ENCODE assay signal across 1 cellular context in the genomic region with DNA sequence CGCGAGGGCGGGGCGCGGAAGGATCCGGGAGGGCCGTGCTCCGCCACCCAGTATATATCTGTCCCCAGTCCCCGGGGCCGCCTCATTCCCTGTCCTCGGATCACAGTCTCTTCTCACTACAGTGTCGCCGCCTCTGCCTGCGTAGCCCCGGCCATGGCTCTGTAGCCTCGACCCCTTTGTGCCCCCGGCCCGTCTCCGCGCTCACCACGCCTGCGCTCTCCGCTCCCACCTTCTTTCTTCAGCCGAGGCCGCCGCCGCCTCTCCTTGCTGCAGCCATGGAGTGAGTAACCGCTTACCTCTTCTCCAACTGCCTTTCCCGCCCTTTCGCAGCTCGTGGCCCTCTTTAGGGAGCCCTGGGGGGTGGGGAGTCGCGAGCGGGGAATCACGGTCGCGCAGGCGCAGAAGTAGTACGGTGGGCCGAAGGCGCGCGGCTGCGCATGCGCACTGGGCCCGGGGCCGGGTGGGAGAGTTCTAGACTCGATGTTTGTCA.
TF ChIP-seq lines count a peak whose summit lies in the region.

A gene with protein sequence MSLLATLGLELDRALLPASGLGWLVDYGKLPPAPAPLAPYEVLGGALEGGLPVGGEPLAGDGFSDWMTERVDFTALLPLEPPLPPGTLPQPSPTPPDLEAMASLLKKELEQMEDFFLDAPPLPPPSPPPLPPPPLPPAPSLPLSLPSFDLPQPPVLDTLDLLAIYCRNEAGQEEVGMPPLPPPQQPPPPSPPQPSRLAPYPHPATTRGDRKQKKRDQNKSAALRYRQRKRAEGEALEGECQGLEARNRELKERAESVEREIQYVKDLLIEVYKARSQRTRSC (plus strand): TSS at position 85 of the 490 bp plus-strand sequence. CDS start 1,646 bp downstream, outside the sequence.
A gene with protein sequence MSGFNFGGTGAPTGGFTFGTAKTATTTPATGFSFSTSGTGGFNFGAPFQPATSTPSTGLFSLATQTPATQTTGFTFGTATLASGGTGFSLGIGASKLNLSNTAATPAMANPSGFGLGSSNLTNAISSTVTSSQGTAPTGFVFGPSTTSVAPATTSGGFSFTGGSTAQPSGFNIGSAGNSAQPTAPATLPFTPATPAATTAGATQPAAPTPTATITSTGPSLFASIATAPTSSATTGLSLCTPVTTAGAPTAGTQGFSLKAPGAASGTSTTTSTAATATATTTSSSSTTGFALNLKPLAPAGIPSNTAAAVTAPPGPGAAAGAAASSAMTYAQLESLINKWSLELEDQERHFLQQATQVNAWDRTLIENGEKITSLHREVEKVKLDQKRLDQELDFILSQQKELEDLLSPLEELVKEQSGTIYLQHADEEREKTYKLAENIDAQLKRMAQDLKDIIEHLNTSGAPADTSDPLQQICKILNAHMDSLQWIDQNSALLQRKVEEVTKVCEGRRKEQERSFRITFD (minus strand): TSS at position 384 of the 490 bp plus-strand sequence. CDS start 19,697 bp downstream, outside the sequence.

TF ChIP-seq in HEK293, 187 proteins besides CTCF, POLR2A, EP300 and RAD21 (continued from another document and continues in another):
- TF ChIP-seq, protein P1, sequence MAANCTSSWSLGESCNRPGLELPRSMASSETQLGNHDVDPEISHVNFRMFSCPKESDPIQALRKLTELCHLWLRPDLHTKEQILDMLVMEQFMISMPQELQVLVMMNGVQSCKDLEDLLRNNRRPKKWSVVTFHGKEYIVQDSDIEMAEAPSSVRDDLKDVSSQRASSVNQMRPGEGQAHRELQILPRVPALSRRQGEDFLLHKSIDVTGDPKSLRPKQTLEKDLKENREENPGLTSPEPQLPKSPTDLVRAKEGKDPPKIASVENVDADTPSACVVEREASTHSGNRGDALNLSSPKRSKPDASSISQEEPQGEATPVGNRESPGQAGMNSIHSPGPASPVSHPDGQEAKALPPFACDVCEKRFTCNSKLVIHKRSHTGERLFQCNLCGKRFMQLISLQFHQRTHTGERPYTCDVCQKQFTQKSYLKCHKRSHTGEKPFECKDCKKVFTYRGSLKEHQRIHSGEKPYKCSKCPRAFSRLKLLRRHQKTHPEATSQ (tag by site-specific recombination; IDR thresholded peaks at IDR 0.05), result peak; percentile 55; the same call in 1 of the 2 replicates
- peak; percentile 66; the same call in 1 of the 2 replicates for TF ChIP-seq HOXC10 (CRISPR knock-in tag; IDR thresholded peaks at IDR 0.05)
- peak; percentile 84 for TF ChIP-seq ZNF76 (tag by site-specific recombination; IDR thresholded peaks at IDR 0.05; ENCODE audit: borderline replicate concordance, low read depth)
- TF ChIP-seq ZNF175 (tag by site-specific recombination; IDR thresholded peaks at IDR 0.05), result no peak
- no peak for TF ChIP-seq HOXA7 (CRISPR knock-in tag; IDR thresholded peaks at IDR 0.05; ENCODE audit: borderline replicate concordance)
- TF ChIP-seq TCF7L2 (IDR thresholded peaks at IDR 0.05; ENCODE audit: borderline replicate concordance, low read depth, low read length), result no peak
- TF ChIP-seq ZNF830 (tag by site-specific recombination; IDR thresholded peaks at IDR 0.05; ENCODE audit: low read depth), result no peak
- no peak for TF ChIP-seq ZNF133 (tag by site-specific recombination; IDR thresholded peaks at IDR 0.05)
- TF ChIP-seq, protein P2, sequence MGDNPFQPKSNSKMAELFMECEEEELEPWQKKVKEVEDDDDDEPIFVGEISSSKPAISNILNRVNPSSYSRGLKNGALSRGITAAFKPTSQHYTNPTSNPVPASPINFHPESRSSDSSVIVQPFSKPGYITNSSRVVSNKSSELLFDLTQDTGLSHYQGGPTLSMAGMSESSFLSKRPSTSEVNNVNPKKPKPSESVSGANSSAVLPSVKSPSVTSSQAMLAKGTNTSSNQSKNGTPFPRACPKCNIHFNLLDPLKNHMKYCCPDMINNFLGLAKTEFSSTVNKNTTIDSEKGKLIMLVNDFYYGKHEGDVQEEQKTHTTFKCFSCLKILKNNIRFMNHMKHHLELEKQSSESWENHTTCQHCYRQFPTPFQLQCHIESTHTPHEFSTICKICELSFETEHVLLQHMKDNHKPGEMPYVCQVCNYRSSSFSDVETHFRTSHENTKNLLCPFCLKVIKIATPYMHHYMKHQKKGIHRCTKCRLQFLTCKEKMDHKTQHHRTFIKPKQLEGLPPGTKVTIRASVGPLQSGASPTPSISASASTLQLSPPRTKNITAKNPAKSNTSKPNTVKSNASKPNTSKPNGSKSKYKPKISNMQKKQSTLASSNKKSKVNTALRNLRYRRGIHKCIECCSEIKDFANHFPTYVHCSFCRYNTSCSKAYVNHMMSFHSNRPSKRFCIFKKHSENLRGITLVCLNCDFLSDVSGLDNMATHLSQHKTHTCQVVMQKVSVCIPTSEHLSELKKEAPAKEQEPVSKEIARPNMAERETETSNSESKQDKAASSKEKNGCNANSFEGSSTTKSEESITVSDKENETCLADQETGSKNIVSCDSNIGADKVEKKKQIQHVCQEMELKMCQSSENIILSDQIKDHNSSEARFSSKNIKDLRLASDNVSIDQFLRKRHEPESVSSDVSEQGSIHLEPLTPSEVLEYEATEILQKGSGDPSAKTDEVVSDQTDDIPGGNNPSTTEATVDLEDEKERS (tag by site-specific recombination; IDR thresholded peaks at IDR 0.05), result no peak
- TF ChIP-seq ZNF658 (tag by site-specific recombination; IDR thresholded peaks at IDR 0.05), result no peak
- no peak for TF ChIP-seq ZNF138 (tag by site-specific recombination; IDR thresholded peaks at IDR 0.05; ENCODE audit: borderline replicate concordance)
- TF ChIP-seq ZNF132 (tag by site-specific recombination; IDR thresholded peaks at IDR 0.05; ENCODE audit: borderline replicate concordance), result no peak
- peak; percentile 63 for TF ChIP-seq SP2 (tag by site-specific recombination; IDR thresholded peaks at IDR 0.05)
- no peak for TF ChIP-seq SCRT2 (tag by site-specific recombination; IDR thresholded peaks at IDR 0.05)
- TF ChIP-seq EGR2 (tag by site-specific recombination; IDR thresholded peaks at IDR 0.05; ENCODE audit: low read depth), result 0 out of 2 replicates have a peak, but pooled peaks have one; percentile 4
- no peak for TF ChIP-seq ZSCAN16 (tag by site-specific recombination; IDR thresholded peaks at IDR 0.05)
- TF ChIP-seq, protein P3, sequence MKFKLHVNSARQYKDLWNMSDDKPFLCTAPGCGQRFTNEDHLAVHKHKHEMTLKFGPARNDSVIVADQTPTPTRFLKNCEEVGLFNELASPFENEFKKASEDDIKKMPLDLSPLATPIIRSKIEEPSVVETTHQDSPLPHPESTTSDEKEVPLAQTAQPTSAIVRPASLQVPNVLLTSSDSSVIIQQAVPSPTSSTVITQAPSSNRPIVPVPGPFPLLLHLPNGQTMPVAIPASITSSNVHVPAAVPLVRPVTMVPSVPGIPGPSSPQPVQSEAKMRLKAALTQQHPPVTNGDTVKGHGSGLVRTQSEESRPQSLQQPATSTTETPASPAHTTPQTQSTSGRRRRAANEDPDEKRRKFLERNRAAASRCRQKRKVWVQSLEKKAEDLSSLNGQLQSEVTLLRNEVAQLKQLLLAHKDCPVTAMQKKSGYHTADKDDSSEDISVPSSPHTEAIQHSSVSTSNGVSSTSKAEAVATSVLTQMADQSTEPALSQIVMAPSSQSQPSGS (tag by site-specific recombination; IDR thresholded peaks at IDR 0.05; ENCODE audit: low read depth), result no peak
- TF ChIP-seq ZNF214 (tag by site-specific recombination; IDR thresholded peaks at IDR 0.05; ENCODE audit: borderline replicate concordance), result no peak
- peak; percentile 87 for TF ChIP-seq ZFP69B (tag by site-specific recombination; IDR thresholded peaks at IDR 0.05)
- peak; percentile 97 for TF ChIP-seq GLIS1 (tag by site-specific recombination; IDR thresholded peaks at IDR 0.05)
- peak; percentile 16; the same call in 1 of the 2 replicates for TF ChIP-seq ZNF302 (tag by site-specific recombination; IDR thresholded peaks at IDR 0.05; ENCODE audit: low read depth)
- no peak for TF ChIP-seq ZNF10 (tag by site-specific recombination; IDR thresholded peaks at IDR 0.05)
- no peak for TF ChIP-seq ZNF776 (tag by site-specific recombination; IDR thresholded peaks at IDR 0.05; ENCODE audit: borderline replicate concordance)
- peak; percentile 94 for TF ChIP-seq GLI4 (tag by site-specific recombination; IDR thresholded peaks at IDR 0.05)
- TF ChIP-seq ZFP37 (tag by site-specific recombination; IDR thresholded peaks at IDR 0.05), result peak; percentile 98
- peak; percentile 66 for TF ChIP-seq ZNF391 (tag by site-specific recombination; IDR thresholded peaks at IDR 0.05; ENCODE audit: borderline replicate concordance, low read depth)
- TF ChIP-seq ZNF473 (tag by site-specific recombination; IDR thresholded peaks at IDR 0.05), result no peak
- TF ChIP-seq, protein P4, sequence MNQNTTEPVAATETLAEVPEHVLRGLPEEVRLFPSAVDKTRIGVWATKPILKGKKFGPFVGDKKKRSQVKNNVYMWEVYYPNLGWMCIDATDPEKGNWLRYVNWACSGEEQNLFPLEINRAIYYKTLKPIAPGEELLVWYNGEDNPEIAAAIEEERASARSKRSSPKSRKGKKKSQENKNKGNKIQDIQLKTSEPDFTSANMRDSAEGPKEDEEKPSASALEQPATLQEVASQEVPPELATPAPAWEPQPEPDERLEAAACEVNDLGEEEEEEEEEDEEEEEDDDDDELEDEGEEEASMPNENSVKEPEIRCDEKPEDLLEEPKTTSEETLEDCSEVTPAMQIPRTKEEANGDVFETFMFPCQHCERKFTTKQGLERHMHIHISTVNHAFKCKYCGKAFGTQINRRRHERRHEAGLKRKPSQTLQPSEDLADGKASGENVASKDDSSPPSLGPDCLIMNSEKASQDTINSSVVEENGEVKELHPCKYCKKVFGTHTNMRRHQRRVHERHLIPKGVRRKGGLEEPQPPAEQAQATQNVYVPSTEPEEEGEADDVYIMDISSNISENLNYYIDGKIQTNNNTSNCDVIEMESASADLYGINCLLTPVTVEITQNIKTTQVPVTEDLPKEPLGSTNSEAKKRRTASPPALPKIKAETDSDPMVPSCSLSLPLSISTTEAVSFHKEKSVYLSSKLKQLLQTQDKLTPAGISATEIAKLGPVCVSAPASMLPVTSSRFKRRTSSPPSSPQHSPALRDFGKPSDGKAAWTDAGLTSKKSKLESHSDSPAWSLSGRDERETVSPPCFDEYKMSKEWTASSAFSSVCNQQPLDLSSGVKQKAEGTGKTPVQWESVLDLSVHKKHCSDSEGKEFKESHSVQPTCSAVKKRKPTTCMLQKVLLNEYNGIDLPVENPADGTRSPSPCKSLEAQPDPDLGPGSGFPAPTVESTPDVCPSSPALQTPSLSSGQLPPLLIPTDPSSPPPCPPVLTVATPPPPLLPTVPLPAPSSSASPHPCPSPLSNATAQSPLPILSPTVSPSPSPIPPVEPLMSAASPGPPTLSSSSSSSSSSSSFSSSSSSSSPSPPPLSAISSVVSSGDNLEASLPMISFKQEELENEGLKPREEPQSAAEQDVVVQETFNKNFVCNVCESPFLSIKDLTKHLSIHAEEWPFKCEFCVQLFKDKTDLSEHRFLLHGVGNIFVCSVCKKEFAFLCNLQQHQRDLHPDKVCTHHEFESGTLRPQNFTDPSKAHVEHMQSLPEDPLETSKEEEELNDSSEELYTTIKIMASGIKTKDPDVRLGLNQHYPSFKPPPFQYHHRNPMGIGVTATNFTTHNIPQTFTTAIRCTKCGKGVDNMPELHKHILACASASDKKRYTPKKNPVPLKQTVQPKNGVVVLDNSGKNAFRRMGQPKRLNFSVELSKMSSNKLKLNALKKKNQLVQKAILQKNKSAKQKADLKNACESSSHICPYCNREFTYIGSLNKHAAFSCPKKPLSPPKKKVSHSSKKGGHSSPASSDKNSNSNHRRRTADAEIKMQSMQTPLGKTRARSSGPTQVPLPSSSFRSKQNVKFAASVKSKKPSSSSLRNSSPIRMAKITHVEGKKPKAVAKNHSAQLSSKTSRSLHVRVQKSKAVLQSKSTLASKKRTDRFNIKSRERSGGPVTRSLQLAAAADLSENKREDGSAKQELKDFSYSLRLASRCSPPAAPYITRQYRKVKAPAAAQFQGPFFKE (tag by site-specific recombination; IDR thresholded peaks at IDR 0.05; ENCODE audit: borderline replicate concordance), result no peak
- TF ChIP-seq ZSCAN30 (tag by site-specific recombination; IDR thresholded peaks at IDR 0.05), result peak; percentile 89
- no peak for TF ChIP-seq ZNF184 (tag by site-specific recombination; IDR thresholded peaks at IDR 0.05)
- TF ChIP-seq ZNF146 (tag by site-specific recombination; IDR thresholded peaks at IDR 0.05), result no peak
- TF ChIP-seq ZNF169 (tag by site-specific recombination; IDR thresholded peaks at IDR 0.05), result no peak; the same call in 1 of the 2 replicates
- TF ChIP-seq TRIM28 (IDR thresholded peaks at IDR 0.05; ENCODE audit: borderline replicate concordance, low read length), result no peak; the same call in 1 of the 2 replicates
- TF ChIP-seq HOXD13 (CRISPR knock-in tag; IDR thresholded peaks at IDR 0.05; ENCODE audit: borderline replicate concordance), result peak; percentile 39; the same call in 1 of the 2 replicates
- TF ChIP-seq ZNF24 (tag by site-specific recombination; IDR thresholded peaks at IDR 0.05), result peak; percentile 53; the same call in 1 of the 2 replicates
- TF ChIP-seq SETDB1 (IDR thresholded peaks at IDR 0.05; ENCODE audit: insufficient read length, low read length), result no peak
- TF ChIP-seq, protein P5, sequence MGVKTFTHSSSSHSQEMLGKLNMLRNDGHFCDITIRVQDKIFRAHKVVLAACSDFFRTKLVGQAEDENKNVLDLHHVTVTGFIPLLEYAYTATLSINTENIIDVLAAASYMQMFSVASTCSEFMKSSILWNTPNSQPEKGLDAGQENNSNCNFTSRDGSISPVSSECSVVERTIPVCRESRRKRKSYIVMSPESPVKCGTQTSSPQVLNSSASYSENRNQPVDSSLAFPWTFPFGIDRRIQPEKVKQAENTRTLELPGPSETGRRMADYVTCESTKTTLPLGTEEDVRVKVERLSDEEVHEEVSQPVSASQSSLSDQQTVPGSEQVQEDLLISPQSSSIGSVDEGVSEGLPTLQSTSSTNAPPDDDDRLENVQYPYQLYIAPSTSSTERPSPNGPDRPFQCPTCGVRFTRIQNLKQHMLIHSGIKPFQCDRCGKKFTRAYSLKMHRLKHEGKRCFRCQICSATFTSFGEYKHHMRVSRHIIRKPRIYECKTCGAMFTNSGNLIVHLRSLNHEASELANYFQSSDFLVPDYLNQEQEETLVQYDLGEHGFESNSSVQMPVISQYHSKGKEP (tag by site-specific recombination; IDR thresholded peaks at IDR 0.05), result no peak
- TF ChIP-seq, protein P6, sequence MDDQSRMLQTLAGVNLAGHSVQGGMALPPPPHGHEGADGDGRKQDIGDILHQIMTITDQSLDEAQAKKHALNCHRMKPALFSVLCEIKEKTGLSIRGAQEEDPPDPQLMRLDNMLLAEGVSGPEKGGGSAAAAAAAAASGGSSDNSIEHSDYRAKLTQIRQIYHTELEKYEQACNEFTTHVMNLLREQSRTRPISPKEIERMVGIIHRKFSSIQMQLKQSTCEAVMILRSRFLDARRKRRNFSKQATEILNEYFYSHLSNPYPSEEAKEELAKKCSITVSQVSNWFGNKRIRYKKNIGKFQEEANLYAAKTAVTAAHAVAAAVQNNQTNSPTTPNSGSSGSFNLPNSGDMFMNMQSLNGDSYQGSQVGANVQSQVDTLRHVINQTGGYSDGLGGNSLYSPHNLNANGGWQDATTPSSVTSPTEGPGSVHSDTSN (CRISPR knock-in tag; IDR thresholded peaks at IDR 0.05), result no peak
- TF ChIP-seq ZNF23 (tag by site-specific recombination; IDR thresholded peaks at IDR 0.05; ENCODE audit: borderline replicate concordance), result no peak
- TF ChIP-seq ZNF211 (tag by site-specific recombination; IDR thresholded peaks at IDR 0.05; ENCODE audit: low read depth), result no peak
